19 cellular contexts compared by ENCODE assay signal in the genomic region with DNA sequence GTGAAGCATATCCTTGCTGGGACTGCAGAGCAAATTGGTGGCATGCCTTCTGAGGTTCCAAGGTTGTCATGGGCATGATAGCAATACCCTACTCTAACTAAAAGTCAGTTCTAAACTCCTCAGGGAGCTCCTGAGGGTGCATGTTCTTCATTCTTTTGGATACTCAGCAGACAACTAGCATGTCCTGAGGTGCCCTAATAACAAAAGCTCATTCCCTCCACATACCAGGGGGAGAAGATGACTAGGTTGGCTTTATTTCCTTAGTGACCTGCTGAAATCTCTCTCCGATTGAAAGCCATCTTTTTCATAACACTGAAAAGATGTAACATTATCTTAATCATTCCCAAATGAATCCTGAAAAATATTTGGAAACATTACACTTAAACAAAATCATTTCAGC.
DNase-seq lines count a peak whose midpoint lies in the region; ATAC-seq, FAIRE-seq and TF ChIP-seq lines count a peak whose summit lies in the region.
"Had no signal": no experiment of that assay in that cellular context is flagged by ENCODE, and none has a peak within 500 bp of the region (broad histone marks: within the 10 kb centered on the region; RNA-seq: fewer than 3 reads in every experiment).

No MANE protein-coding gene starts in this region.

- H3K4me1 Mint-ChIP-seq in activated CD4-positive, alpha-beta memory T cell treated with anti-CD3 and anti-CD28 coated beads for 36 hours (ENCODE audit: low read depth) = no peaks in the 10 kb centered on the region
- H3K4me1 Mint-ChIP-seq: CD14-positive monocyte; CD4-positive, alpha-beta memory T cell had no signal

- peak overlapping the region; percentile 60; the same call in 1 of the 3 replicates for H3K27ac ChIP-seq in K562 (ENCODE audit: extremely low read depth, low read depth, low read length)
- H3K27ac ChIP-seq: BLaER1 had no signal

- no peak overlapping the region for H3K4me2 ChIP-seq in K562 (ENCODE audit: insufficient read depth, low read length)
- H3K4me2 ChIP-seq: BLaER1 had no signal

- peaks cover 3% of the 10 kb centered on the region; the same call in 1 of the 2 replicates for H3K9me3 ChIP-seq in K562 (replicated peaks; ENCODE audit: control insufficient read depth, insufficient read depth, low read depth, low read length)

- H3K9me3 Mint-ChIP-seq in activated CD4-positive, alpha-beta memory T cell treated with anti-CD3 and anti-CD28 coated beads for 36 hours = peaks cover 7% of the 10 kb centered on the region

- peak overlapping the region; percentile 51; the same call in 1 of the 2 replicates for H2AFZ ChIP-seq in K562 (ENCODE audit: low read depth, low read length)

- no peak for FAIRE-seq in K562 (lab: Jason Lieb, UNC)
- FAIRE-seq: G401.6, H1, HTR-8/SVneo had no signal

- H3K36me3 ChIP-seq in K562 (ENCODE audit: control insufficient read depth, insufficient read depth, low read length) = no peaks in the 10 kb centered on the region
- H3K36me3 ChIP-seq: BLaER1 had no signal

- DNase-seq in AG09319 (ENCODE audit: extremely low read depth, low read depth) (peak; percentile 74), EH (ENCODE audit: low read depth) (peak; percentile 39), K562 (ENCODE audit: extremely low read depth in 1 of 4, low spot score in 3 of 4) (no peak), fibroblast of peridontal ligament (ENCODE audit: extremely low read depth) (peak; percentile 73), AML-193 (lab: John Stamatoyannopoulos, UW) (no peak), midbrain (lab: John Stamatoyannopoulos, UW) (no peak)
- no peak for DNase-seq in activated CD4-positive, alpha-beta memory T cell treated with anti-CD3 and anti-CD28 coated beads for 36 hours
- DNase-seq: CD4-positive, alpha-beta memory T cell; DMS153; DND-41; H9; IMR-90; KBM-7 had no signal

- no peak for ATAC-seq in K562
- ATAC-seq in GM18858 (IDR thresholded peaks at IDR 0.05; ENCODE audit: unreplicated experiment) = no peak

- CTCF ChIA-PET in K562 (lab: Yijun Ruan, JAX; ENCODE audit: low intra/inter-chr PET ratio) = no interaction called here
- CTCF ChIA-PET in activated CD4-positive, alpha-beta memory T cell treated with anti-CD3 and anti-CD28 coated beads for 36 hours (lab: Charles Lee) = no interaction called here

- H3K4me3 Mint-ChIP-seq in activated CD4-positive, alpha-beta memory T cell treated with anti-CD3 and anti-CD28 coated beads for 36 hours = no peak overlapping the region
- H3K4me3 Mint-ChIP-seq: CD14-positive monocyte; CD4-positive, alpha-beta memory T cell; H9 had no signal

- H3K27me3 ChIP-seq in K562 (ENCODE audit: control insufficient read depth in 2 of 2, insufficient read depth in 2 of 2, low read length in 2 of 2) = no peaks in the 10 kb centered on the region
- H3K27me3 ChIP-seq: BLaER1 had no signal

- H3K4me3 ChIP-seq in K562 = no peak overlapping the region
- H3K4me3 ChIP-seq: BLaER1 had no signal

- no peaks in the 10 kb centered on the region; a peak in 1 of 5 replicates for H3K4me1 ChIP-seq in K562 (replicated peaks in 1 of 2; ENCODE audit: control insufficient read depth in 2 of 2, insufficient read depth in 2 of 2, low read length in 2 of 2)

- BruUV-seq in K562 (replicated peaks; lab: Mats Ljungman, UMichigan) = no TSS peak

- no peak for TF ChIP-seq EP300 in K562 (IDR thresholded peaks at IDR 0.05; ENCODE audit: low read length)

- no peak overlapping the region for H3K9ac ChIP-seq in K562 (ENCODE audit: insufficient read depth in 1 of 2, low read depth in 2 of 2, low read length in 2 of 2)
- H3K9ac ChIP-seq: BLaER1 had no signal

- no peak for TF ChIP-seq CTCF in AG09319 (IDR thresholded peaks at IDR 0.05; ENCODE audit: low read depth, low read length)
- no peak for TF ChIP-seq CTCF in K562 (IDR thresholded peaks at IDR 0.05 in 2 of 3, conservative IDR thresholded peaks at IDR 0.05 in 1 of 3; ENCODE audit: insufficient read depth in 2 of 3, low read depth in 1 of 3, low read length in 3 of 3)

- H3K79me2 ChIP-seq in K562 (ENCODE audit: control insufficient read depth, insufficient read depth, low read length) = no peaks in the 10 kb centered on the region

- in situ Hi-C loops in K562 (cut with MboI) = no loop called here

- H3K9me1 ChIP-seq in K562 (ENCODE audit: control insufficient read depth, insufficient read depth, low read length) = no peaks in the 10 kb centered on the region

- no peak for TF ChIP-seq POLR2A in K562 (conservative IDR thresholded peaks at IDR 0.05)

- intact Hi-C loops in K562 (cut with micrococcal nuclease) = no loop called here
- intact Hi-C loops in activated CD4-positive, alpha-beta memory T cell treated with anti-CD3 and anti-CD28 coated beads for 36 hours (cut with micrococcal nuclease) = no loop called here

- H4K20me1 ChIP-seq in K562 (replicated peaks; ENCODE audit: control insufficient read depth, insufficient read depth, low read length) = no peaks in the 10 kb centered on the region
- H4K20me1 ChIP-seq: BLaER1 had no signal

- 41% methylated on average over 1 of the region's 1 CpG for WGBS in K562 (ENCODE audit: insufficient coverage, low coverage, missing lambda C conversion rate)

- no peak for TF ChIP-seq RAD21 in K562 (CRISPR knock-in tag; conservative IDR thresholded peaks at IDR 0.05 in 1 of 2, IDR thresholded peaks at IDR 0.05 in 1 of 2)

- POLR2A ChIA-PET in K562 (lab: Yijun Ruan, JAX) = no interaction called here
- POLR2A ChIA-PET in activated CD4-positive, alpha-beta memory T cell treated with anti-CD3 and anti-CD28 coated beads for 36 hours (lab: Charles Lee) = no interaction called here

- peaks cover 3% of the 10 kb centered on the region for H3K27me3 Mint-ChIP-seq in activated CD4-positive, alpha-beta memory T cell treated with anti-CD3 and anti-CD28 coated beads for 36 hours
- H3K27me3 Mint-ChIP-seq: CD4-positive, alpha-beta memory T cell had no signal

- no peaks in the 10 kb centered on the region for H3K36me3 Mint-ChIP-seq in activated CD4-positive, alpha-beta memory T cell treated with anti-CD3 and anti-CD28 coated beads for 36 hours
- H3K36me3 Mint-ChIP-seq: CD14-positive monocyte; CD4-positive, alpha-beta memory T cell had no signal

- no peak overlapping the region for H3K27ac Mint-ChIP-seq in activated CD4-positive, alpha-beta memory T cell treated with anti-CD3 and anti-CD28 coated beads for 36 hours
- H3K27ac Mint-ChIP-seq: CD14-positive monocyte; CD4-positive, alpha-beta memory T cell; H9 had no signal

TF ChIP-seq in K562, 482 proteins besides CTCF, POLR2A, EP300 and RAD21 (continues in another document):
- TF ChIP-seq CXXC5 (CRISPR knock-in tag; IDR thresholded peaks at IDR 0.05) (no peak), NBN (IDR thresholded peaks at IDR 0.05; ENCODE audit: low read depth) (no peak), HCFC1 (IDR thresholded peaks at IDR 0.05; ENCODE audit: low read depth, low read length) (no peak), ELF1 (tag; IDR thresholded peaks at IDR 0.05) (no peak), ZBTB1 (CRISPR knock-in tag; IDR thresholded peaks at IDR 0.05; ENCODE audit: borderline replicate concordance, low read depth) (no peak), PHF20 (IDR thresholded peaks at IDR 0.05; ENCODE audit: partially characterized antibody) (no peak), RFX5 (IDR thresholded peaks at IDR 0.05; ENCODE audit: low read depth, low read length) (no peak), ZNF146 (CRISPR knock-in tag; IDR thresholded peaks at IDR 0.05; ENCODE audit: unreplicated experiment) (no peak), DACH1 (IDR thresholded peaks at IDR 0.05; ENCODE audit: partially characterized antibody) (no peak), ZNF23 (CRISPR knock-in tag; IDR thresholded peaks at IDR 0.05) (no peak)
- TF ChIP-seq, protein P1, sequence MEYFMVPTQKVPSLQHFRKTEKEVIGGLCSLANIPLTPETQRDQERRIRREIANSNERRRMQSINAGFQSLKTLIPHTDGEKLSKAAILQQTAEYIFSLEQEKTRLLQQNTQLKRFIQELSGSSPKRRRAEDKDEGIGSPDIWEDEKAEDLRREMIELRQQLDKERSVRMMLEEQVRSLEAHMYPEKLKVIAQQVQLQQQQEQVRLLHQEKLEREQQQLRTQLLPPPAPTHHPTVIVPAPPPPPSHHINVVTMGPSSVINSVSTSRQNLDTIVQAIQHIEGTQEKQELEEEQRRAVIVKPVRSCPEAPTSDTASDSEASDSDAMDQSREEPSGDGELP (CRISPR knock-in tag; IDR thresholded peaks at IDR 0.05; ENCODE audit: borderline replicate concordance) = no peak
- TF ChIP-seq, protein P2, sequence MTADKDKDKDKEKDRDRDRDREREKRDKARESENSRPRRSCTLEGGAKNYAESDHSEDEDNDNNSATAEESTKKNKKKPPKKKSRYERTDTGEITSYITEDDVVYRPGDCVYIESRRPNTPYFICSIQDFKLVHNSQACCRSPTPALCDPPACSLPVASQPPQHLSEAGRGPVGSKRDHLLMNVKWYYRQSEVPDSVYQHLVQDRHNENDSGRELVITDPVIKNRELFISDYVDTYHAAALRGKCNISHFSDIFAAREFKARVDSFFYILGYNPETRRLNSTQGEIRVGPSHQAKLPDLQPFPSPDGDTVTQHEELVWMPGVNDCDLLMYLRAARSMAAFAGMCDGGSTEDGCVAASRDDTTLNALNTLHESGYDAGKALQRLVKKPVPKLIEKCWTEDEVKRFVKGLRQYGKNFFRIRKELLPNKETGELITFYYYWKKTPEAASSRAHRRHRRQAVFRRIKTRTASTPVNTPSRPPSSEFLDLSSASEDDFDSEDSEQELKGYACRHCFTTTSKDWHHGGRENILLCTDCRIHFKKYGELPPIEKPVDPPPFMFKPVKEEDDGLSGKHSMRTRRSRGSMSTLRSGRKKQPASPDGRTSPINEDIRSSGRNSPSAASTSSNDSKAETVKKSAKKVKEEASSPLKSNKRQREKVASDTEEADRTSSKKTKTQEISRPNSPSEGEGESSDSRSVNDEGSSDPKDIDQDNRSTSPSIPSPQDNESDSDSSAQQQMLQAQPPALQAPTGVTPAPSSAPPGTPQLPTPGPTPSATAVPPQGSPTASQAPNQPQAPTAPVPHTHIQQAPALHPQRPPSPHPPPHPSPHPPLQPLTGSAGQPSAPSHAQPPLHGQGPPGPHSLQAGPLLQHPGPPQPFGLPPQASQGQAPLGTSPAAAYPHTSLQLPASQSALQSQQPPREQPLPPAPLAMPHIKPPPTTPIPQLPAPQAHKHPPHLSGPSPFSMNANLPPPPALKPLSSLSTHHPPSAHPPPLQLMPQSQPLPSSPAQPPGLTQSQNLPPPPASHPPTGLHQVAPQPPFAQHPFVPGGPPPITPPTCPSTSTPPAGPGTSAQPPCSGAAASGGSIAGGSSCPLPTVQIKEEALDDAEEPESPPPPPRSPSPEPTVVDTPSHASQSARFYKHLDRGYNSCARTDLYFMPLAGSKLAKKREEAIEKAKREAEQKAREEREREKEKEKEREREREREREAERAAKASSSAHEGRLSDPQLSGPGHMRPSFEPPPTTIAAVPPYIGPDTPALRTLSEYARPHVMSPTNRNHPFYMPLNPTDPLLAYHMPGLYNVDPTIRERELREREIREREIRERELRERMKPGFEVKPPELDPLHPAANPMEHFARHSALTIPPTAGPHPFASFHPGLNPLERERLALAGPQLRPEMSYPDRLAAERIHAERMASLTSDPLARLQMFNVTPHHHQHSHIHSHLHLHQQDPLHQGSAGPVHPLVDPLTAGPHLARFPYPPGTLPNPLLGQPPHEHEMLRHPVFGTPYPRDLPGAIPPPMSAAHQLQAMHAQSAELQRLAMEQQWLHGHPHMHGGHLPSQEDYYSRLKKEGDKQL (CRISPR knock-in tag; IDR thresholded peaks at IDR 0.05; ENCODE audit: borderline replicate concordance) = no peak

Comparison
In these comparisons a context has a peak if more than half of its experiments do, and no peak if none do; other contexts are left out.
1. DNase-seq: peak in AG09319 (single experiment), EH (single experiment) and fibroblast of peridontal ligament (single experiment); none in K562 (0 of 4), activated CD4-positive, alpha-beta memory T cell treated with anti-CD3 and anti-CD28 coated beads for 36 hours (single experiment), AML-193 (0 of 2) and midbrain (single experiment).